Comparison of ENCODE assay signal across 8 cellular contexts in genomic region chr10:73997806-73998622, GRCh38. TPM values are rescaled to one million over a fixed set of nuclear protein-coding genes. Genes with fewer than 3 reads are reported as not detected.
DNase-seq lines count a peak whose midpoint lies in the region; ATAC-seq, FAIRE-seq and TF ChIP-seq lines count a peak whose summit lies in the region.

Gene VCL, plus strand, starts transcription at chr10:73998116. Its CDS starts 92 bp downstream, at chr10:73998208.

- under 1% methylated on average over 64 of the region's 90 CpGs for WGBS in esophagus muscularis mucosa

- H3K9me3 Mint-ChIP-seq in activated T-cell treated with anti-CD3 and anti-CD28 coated beads, Interleukin-2, amount 50 U/mL, for 72 hours, result no peaks in the 10 kb centered on the region

- H3K27ac ChIP-seq in KOPT-K1 (ENCODE audit: low read depth, low read length, poor library complexity, severe bottlenecking), result peak within 1 kb of the TSS; percentile 68
- peak within 1 kb of the TSS; percentile 95 to 97 (median 97) for H3K27ac ChIP-seq in esophagus muscularis mucosa (replicated peaks in 1 of 4)

- TF ChIP-seq EP300 in esophagus muscularis mucosa (IDR thresholded peaks at IDR 0.05), result no peak

- H3K36me3 Mint-ChIP-seq in activated T-cell treated with anti-CD3 and anti-CD28 coated beads, Interleukin-2, amount 50 U/mL, for 72 hours (ENCODE audit: insufficient read depth in 2 of 2), result peaks cover 0 to 3% of the 10 kb centered on the region in 2 donors

- no peaks in the 10 kb centered on the region for H3K27me3 ChIP-seq in esophagus muscularis mucosa

- H3K36me3 ChIP-seq in KOPT-K1 (ENCODE audit: insufficient read depth, low read length), result no peaks in the 10 kb centered on the region
- H3K36me3 ChIP-seq in esophagus muscularis mucosa, result peaks cover 0 to 5% (median 0%) of the 10 kb centered on the region in 4 donors

- H3K4me1 Mint-ChIP-seq in activated T-cell treated with anti-CD3 and anti-CD28 coated beads, Interleukin-2, amount 50 U/mL, for 72 hours (ENCODE audit: low read depth), result peaks cover 19% of the 10 kb centered on the region

- no peaks in the 10 kb centered on the region for H3K27me3 Mint-ChIP-seq in activated T-cell treated with anti-CD3 and anti-CD28 coated beads, Interleukin-2, amount 50 U/mL, for 72 hours (ENCODE audit: low read depth)

- peak within 1 kb of the TSS; percentile 85 to 93 for H3K4me3 Mint-ChIP-seq in activated T-cell treated with anti-CD3 and anti-CD28 coated beads, Interleukin-2, amount 50 U/mL, for 72 hours

- FAIRE-seq in RCC 7860 (lab: Jason Lieb, UNC), result peak; percentile 81

- H3K4me1 ChIP-seq in esophagus muscularis mucosa, result peaks cover 10 to 46% (median 43%) of the 10 kb centered on the region in 4 donors

- H3K9me3 ChIP-seq in KOPT-K1 (ENCODE audit: insufficient read depth, low read length, poor library complexity, severe bottlenecking) (no peaks in the 10 kb centered on the region), esophagus muscularis mucosa (no peaks in the 10 kb centered on the region)

- H3K4me3 ChIP-seq in esophagus muscularis mucosa, result peak within 1 kb of the TSS; percentile 82 to 93 (median 90)

- peak; percentile 94 for ATAC-seq in GM21786 (IDR thresholded peaks at IDR 0.05; ENCODE audit: unreplicated experiment)
- ATAC-seq in activated T-cell treated with anti-CD3 and anti-CD28 coated beads, Interleukin-2, amount 50 U/mL, for 72 hours (replicated peaks in 1 of 2), result peak; percentile 98 to 99

- intact Hi-C loops in esophagus muscularis mucosa (cut with DNase I), result loop anchor here (5.0 kb wide), 1 partner anchor 84 kb away; no protein-coding TSS in a partner anchor

- peak within 1 kb of the TSS; percentile 86 for H3K27ac Mint-ChIP-seq in activated T-cell treated with anti-CD3 and anti-CD28 coated beads, Interleukin-2, amount 50 U/mL, for 72 hours

- TF ChIP-seq CTCF in esophagus muscularis mucosa (IDR thresholded peaks at IDR 0.05), result no peak

- DNase-seq in DMS79 (lab: John Stamatoyannopoulos, UW), result peak; percentile 84
- peak; percentile 97 for DNase-seq in RCC 7860 (ENCODE audit: low spot score)
- peak; percentile 97 to 98 for DNase-seq in activated T-cell treated with anti-CD3 and anti-CD28 coated beads, Interleukin-2, amount 50 U/mL, for 72 hours
- peak; percentile 100 for DNase-seq in esophagus muscularis mucosa (ENCODE audit: extremely low spot score)
- peak; percentile 99 for DNase-seq in myocyte (ENCODE audit: low read depth)
- peak; percentile 87 to 92 for DNase-seq in stimulated activated CD8-positive, alpha-beta memory T cell treated with anti-CD3 and anti-CD28 coated beads, Interleukin-7, amount 100 ng/mL, for 48 hours (ENCODE audit: extremely low read depth in 1 of 2, low read depth in 1 of 2)

- TF ChIP-seq POLR2A in esophagus muscularis mucosa (IDR thresholded peaks at IDR 0.05; ENCODE audit: low read depth), result peak; percentile 97

RNA-seq across cellular contexts. Expression of gene VCL, which starts in this region (rescaled TPM):
- 10 to 100 TPM; 12.2 to 19.2 TPM for total RNA-seq in activated T-cell treated with anti-CD3 and anti-CD28 coated beads, Interleukin-2, amount 50 U/mL, for 72 hours
- total RNA-seq in esophagus muscularis mucosa (100 to 1,000 TPM; 412 to 555 (median 448) TPM), myocyte (211 and 240 TPM in 2 replicates)
- 134 TPM for polyA plus RNA-seq in myocyte (2012)

Comparison
In these comparisons a context has a peak if more than half of its experiments do, and no peak if none do; other contexts are left out.
1. Peak in every context shown above with its lines: DNase-seq, ATAC-seq, H3K4me3 ChIP-seq and H3K27ac ChIP-seq.
2. RNA of gene VCL (total RNA-seq): 412 to 555 TPM in esophagus muscularis mucosa and 211 to 240 TPM in myocyte; 12.2 to 19.2 TPM in activated T-cell treated with anti-CD3 and anti-CD28 coated beads, Interleukin-2, amount 50 U/mL, for 72 hours; every median in the first group is over 10 times any median in the second.